In the genomic region with DNA sequence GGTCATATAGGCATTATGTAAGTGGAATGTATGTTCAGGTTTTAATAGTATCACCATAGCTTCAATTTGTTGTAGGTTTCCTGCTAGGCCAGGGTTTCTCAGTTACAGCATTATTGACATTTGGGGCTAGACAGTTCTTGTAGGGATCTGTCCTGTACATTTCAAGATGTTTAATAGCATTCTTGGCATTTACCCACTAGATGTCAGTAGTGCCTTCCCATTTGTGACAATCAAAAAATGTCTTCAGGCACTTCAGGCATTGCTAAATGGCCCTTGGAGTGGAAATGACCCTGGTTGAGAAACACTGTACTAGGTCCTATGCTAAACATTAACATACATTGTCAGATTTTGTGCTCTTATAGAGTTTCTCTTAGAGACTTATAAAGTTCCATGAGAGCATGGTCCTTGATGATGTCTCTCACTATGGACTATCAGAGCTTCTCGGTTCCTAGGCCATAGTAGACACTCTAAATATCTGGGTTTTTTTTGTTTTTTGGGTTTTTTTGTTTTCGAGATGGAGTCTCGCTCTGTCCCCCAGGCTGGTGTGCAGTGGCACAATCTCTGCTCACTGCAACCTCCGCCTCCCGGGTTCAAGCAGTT, we compare ENCODE assay signal across 8 cellular contexts. TPM values are rescaled to one million over a fixed set of nuclear protein-coding genes. Genes with fewer than 3 reads are reported as not detected.
DNase-seq lines count a peak whose midpoint lies in the region; ATAC-seq and TF ChIP-seq lines count a peak whose summit lies in the region.

No MANE protein-coding gene starts in this region.

- 78% methylated on average over 5 of the region's 5 CpGs for WGBS in thymus

- no peaks in the 10 kb centered on the region for H3K27me3 ChIP-seq in AG04450 (ENCODE audit: control insufficient read depth, insufficient read depth, low read length)
- no peaks in the 10 kb centered on the region for H3K27me3 ChIP-seq in thymus (ENCODE audit: control insufficient read depth, insufficient read depth)

- H3K36me3 Mint-ChIP-seq in T-cell (peaks cover 6% of the 10 kb centered on the region), glutamatergic neuron (ENCODE audit: unreplicated experiment) (no peaks in the 10 kb centered on the region)

- H3K27me3 Mint-ChIP-seq in T-cell, result no peaks in the 10 kb centered on the region
- H3K27me3 Mint-ChIP-seq in glutamatergic neuron (ENCODE audit: unreplicated experiment), result peaks cover 1% of the 10 kb centered on the region

- CTCF ChIA-PET in AG04450 (lab: Charles Lee) (interaction anchor here (0.6 to 1.4 kb wide), 5 partner anchors 9 to 322 kb away, joined by 3 to 10 read pairs (median 3); no protein-coding TSS in a partner anchor), T-cell (lab: Charles Lee) (interaction anchor here (0.6 to 1.3 kb wide), 5 partner anchors 19 to 228 kb away, joined by 3 to 9 read pairs (median 3); no protein-coding TSS in a partner anchor)

- H3K36me3 ChIP-seq in thymus (ENCODE audit: control insufficient read depth, insufficient read depth), result peaks cover 33% of the 10 kb centered on the region

- H3K9me3 ChIP-seq in AG04450 (ENCODE audit: control insufficient read depth, insufficient read depth, low read length) (no peaks in the 10 kb centered on the region), thymus (ENCODE audit: control insufficient read depth) (no peaks in the 10 kb centered on the region)

- H3K9me3 Mint-ChIP-seq in T-cell (no peaks in the 10 kb centered on the region), glutamatergic neuron (ENCODE audit: unreplicated experiment) (no peaks in the 10 kb centered on the region)

- peak overlapping the region; percentile 99 for H3K4me3 ChIP-seq in AG04450 (ENCODE audit: low read depth, low read length)
- H3K4me3 ChIP-seq in thymus (ENCODE audit: low read length), result peak overlapping the region; percentile 75

- TF ChIP-seq CTCF in AG04450 (IDR thresholded peaks at IDR 0.05; ENCODE audit: low read depth, low read length) (peak; percentile 48), GM12873 (IDR thresholded peaks at IDR 0.05; ENCODE audit: insufficient read depth, low read depth, low read length, missing control alignments) (peak; percentile 68), glutamatergic neuron (IDR thresholded peaks at IDR 0.05; ENCODE audit: partially characterized antibody, unreplicated experiment) (peak; percentile 24)

- H3K4me1 ChIP-seq in thymus (ENCODE audit: control insufficient read depth, insufficient read depth, low read length), result peaks cover 19% of the 10 kb centered on the region

- peaks cover 6 to 10% (median 6%) of the 10 kb centered on the region in 3 donors for H3K4me1 Mint-ChIP-seq in T-cell
- H3K4me1 Mint-ChIP-seq in glutamatergic neuron (ENCODE audit: low read depth, unreplicated experiment), result peaks cover 7% of the 10 kb centered on the region

- H3K27ac ChIP-seq in AG04450 (ENCODE audit: low read depth, low read length) (no peak overlapping the region), thymus (ENCODE audit: low read depth) (no peak overlapping the region)

- POLR2A ChIA-PET in AG04450 (lab: Yijun Ruan, JAX), result interaction anchor here (0.6 to 0.7 kb wide), 2 partner anchors 14 to 33 kb away, joined by 3 to 5 read pairs; partner anchors contain the start of gene CDC23
- POLR2A ChIA-PET in T-cell (lab: Charles Lee), result no interaction called here

- H3K4me3 Mint-ChIP-seq in T-cell (peak overlapping the region in 2 of 3 donors; percentile 21 to 56), glutamatergic neuron (ENCODE audit: unreplicated experiment) (no peak overlapping the region)

- ATAC-seq in T-cell (replicated peaks in 1 of 4), result no peak

- H3K27ac Mint-ChIP-seq in T-cell, result no peak overlapping the region
- H3K27ac Mint-ChIP-seq in glutamatergic neuron (ENCODE audit: unreplicated experiment), result no peak overlapping the region

- DNase-seq in AG04450 (ENCODE audit: low read depth, low spot score) (peak; percentile 18), NCI-H1694 (lab: John Stamatoyannopoulos, UW) (peak; percentile 56), T-cell (peak in 1 of 34 experiments; percentile 6), glutamatergic neuron (no peak), T-helper 9 cell (no peak), occipital lobe (lab: John Stamatoyannopoulos, UW) (no peak)

RNA-seq across cellular contexts. Expression of gene KIF20A, which starts 1.4 kb away (rescaled TPM):
- polyA plus RNA-seq in AG04450 (2011; rRNA removed) (21.8 and 25.4 TPM in 2 replicates), thymus (3.7 TPM)
- 41.6 and 56.8 TPM in 2 replicates for polyA minus RNA-seq in AG04450 (2011; rRNA and poly(A)+ RNA removed)
- total RNA-seq in T-cell (under 1 TPM; 0.32 to 0.67 (median 0.56) TPM), glutamatergic neuron (ENCODE audit: unreplicated experiment) (8.7 TPM), occipital lobe (4.1 TPM)

RNA-seq across cellular contexts. Expression of gene BRD8, which starts 1.9 kb away (rescaled TPM):
- polyA plus RNA-seq in AG04450 (2011; rRNA removed) (59.6 and 72.2 TPM in 2 replicates), thymus (75.3 TPM)
- polyA minus RNA-seq in AG04450 (2011; rRNA and poly(A)+ RNA removed), result 47.4 and 49.3 TPM in 2 replicates
- total RNA-seq in T-cell (10 to 100 TPM; 29.5 to 79.5 (median 72.2) TPM), glutamatergic neuron (ENCODE audit: unreplicated experiment) (62.3 TPM), occipital lobe (47.7 TPM)

RNA-seq across cellular contexts. Expression of gene CDC23, which starts 32.8 kb away (rescaled TPM):
- polyA plus RNA-seq in AG04450 (2011; rRNA removed) (30.4 and 38.1 TPM in 2 replicates), thymus (18.8 TPM)
- polyA minus RNA-seq in AG04450 (2011; rRNA and poly(A)+ RNA removed), result 18.9 and 24.3 TPM in 2 replicates
- total RNA-seq in T-cell (10 to 100 TPM; 14.8 to 31.0 (median 23.8) TPM), glutamatergic neuron (ENCODE audit: unreplicated experiment) (28.9 TPM), occipital lobe (29.8 TPM)

RNA-seq across cellular contexts. Expression of gene NME5, which starts 41.1 kb away (rescaled TPM):
- polyA plus RNA-seq in AG04450 (2011; rRNA removed) (0.35 and 0.43 TPM in 2 replicates), thymus (4.3 TPM)
- polyA minus RNA-seq in AG04450 (2011; rRNA and poly(A)+ RNA removed), result not detected in 2 replicates
- total RNA-seq in T-cell (not detected), glutamatergic neuron (ENCODE audit: unreplicated experiment) (0.71 TPM), occipital lobe (9.4 TPM)

Comparison
In these comparisons a context has a peak if more than half of its experiments do, and no peak if none do; other contexts are left out.
1. DNase-seq: peak in AG04450 (single experiment) and NCI-H1694 (single experiment); none in glutamatergic neuron (single experiment), T-helper 9 cell (single experiment) and occipital lobe (single experiment).
2. Peak in every context shown above with its lines, with median percentiles within 50 percentile points of each other: CTCF ChIP-seq.